ENCODE assay signal across 16 cellular contexts in genomic region chr18:7815797-7816196, GRCh38.
DNase-seq lines count a peak whose midpoint lies in the region; ATAC-seq and TF ChIP-seq lines count a peak whose summit lies in the region.
"Had no signal": no experiment of that assay in that cellular context is flagged by ENCODE, and none has a peak within 500 bp of the region (broad histone marks: within the 10 kb centered on the region; RNA-seq: fewer than 3 reads in every experiment).

No MANE protein-coding gene starts in this region.

- no peak for TF ChIP-seq POLR2A in gastrocnemius medialis (IDR thresholded peaks at IDR 0.05)

- H3K4me3 ChIP-seq in right atrium auricular region (no peak overlapping the region), left ventricle myocardium inferior (no peak overlapping the region), gastrocnemius medialis (no peak overlapping the region)
- H3K4me3 ChIP-seq: BLaER1 had no signal

- H3K4me1 ChIP-seq in right atrium auricular region (peaks cover 0 to 43% of the 10 kb centered on the region in 2 donors), left ventricle myocardium inferior (peaks cover 70% of the 10 kb centered on the region), gastrocnemius medialis (peaks cover 35 to 41% of the 10 kb centered on the region in 2 donors)

- in situ Hi-C loops in gastrocnemius medialis (cut with MboI; ENCODE audit: low sequenced_read_pairs in 4 of 4): no loop called here

- H3K4me3 Mint-ChIP-seq in activated CD4-positive, alpha-beta T cell treated with anti-CD3 and anti-CD28 coated beads, Interleukin-2, amount 10 ng/mL, durations not matched to agents 24 days and 14 days: no peak overlapping the region
- H3K4me3 Mint-ChIP-seq: CD14-positive monocyte; CD4-positive, alpha-beta memory T cell; H9 had no signal

- no peak for DNase-seq in Right ventricle myocardium superior
- DNase-seq in right atrium auricular region (ENCODE audit: low spot score): no peak
- DNase-seq in left ventricle myocardium inferior: no peak
- DNase-seq in gastrocnemius medialis: no peak
- no peak for DNase-seq in EL
- no peak for DNase-seq in activated CD4-positive, alpha-beta T cell treated with anti-CD3 and anti-CD28 coated beads, Interleukin-2, amount 10 ng/mL, durations not matched to agents 24 days and 14 days
- DNase-seq in activated naive CD4-positive, alpha-beta T cell treated with Interleukin-2 at 50 U/mL for 16 hours: no peak
- DNase-seq: 8988T; CD4-positive, alpha-beta memory T cell; DMS153; DMS79; GF-D8; GOT3; H9 had no signal

- H3K27ac ChIP-seq in right atrium auricular region (peak overlapping the region in 1 of 2 donors; percentile 54), left ventricle myocardium inferior (replicated peaks) (peak overlapping the region; percentile 45), gastrocnemius medialis (peak overlapping the region in 3 of 4 donors; percentile 4 to 75 (median 42))
- H3K27ac ChIP-seq: BLaER1 had no signal

- intact Hi-C loops in Right ventricle myocardium superior (cut with DNase I): no loop called here
- intact Hi-C loops in left ventricle myocardium inferior (cut with micrococcal nuclease): no loop called here
- intact Hi-C loops in gastrocnemius medialis (cut with DNase I; ENCODE audit: low total_unique reads): no loop called here
- intact Hi-C loops in activated CD4-positive, alpha-beta T cell treated with anti-CD3 and anti-CD28 coated beads, Interleukin-2, amount 10 ng/mL, durations not matched to agents 24 days and 14 days (cut with micrococcal nuclease): no loop called here

- no peaks in the 10 kb centered on the region for H3K36me3 Mint-ChIP-seq in activated CD4-positive, alpha-beta T cell treated with anti-CD3 and anti-CD28 coated beads, Interleukin-2, amount 10 ng/mL, durations not matched to agents 24 days and 14 days (ENCODE audit: low read depth)
- H3K36me3 Mint-ChIP-seq: CD14-positive monocyte; CD4-positive, alpha-beta memory T cell had no signal

- TF ChIP-seq CTCF in right atrium auricular region (IDR thresholded peaks at IDR 0.05): no peak
- no peak for TF ChIP-seq CTCF in left ventricle myocardium inferior (IDR thresholded peaks at IDR 0.05; ENCODE audit: borderline replicate concordance)
- TF ChIP-seq CTCF in gastrocnemius medialis (IDR thresholded peaks at IDR 0.05 in 4 of 5, conservative IDR thresholded peaks at IDR 0.05 in 1 of 5): no peak

- H3K27ac Mint-ChIP-seq in activated CD4-positive, alpha-beta T cell treated with anti-CD3 and anti-CD28 coated beads, Interleukin-2, amount 10 ng/mL, durations not matched to agents 24 days and 14 days: no peak overlapping the region
- H3K27ac Mint-ChIP-seq: CD14-positive monocyte; CD4-positive, alpha-beta memory T cell; H9 had no signal

- peaks cover 3 to 17% of the 10 kb centered on the region in 2 donors for H3K9me3 ChIP-seq in right atrium auricular region
- peaks cover 27% of the 10 kb centered on the region for H3K9me3 ChIP-seq in left ventricle myocardium inferior (replicated peaks)
- peaks cover 0 to 8% (median 5%) of the 10 kb centered on the region in 3 donors for H3K9me3 ChIP-seq in gastrocnemius medialis

- ATAC-seq in Right ventricle myocardium superior (ENCODE audit: poor library complexity) (peak; percentile 45), gastrocnemius medialis (peak; percentile 42 to 79)

- no peaks in the 10 kb centered on the region for H3K27me3 ChIP-seq in right atrium auricular region
- no peaks in the 10 kb centered on the region for H3K27me3 ChIP-seq in left ventricle myocardium inferior (ENCODE audit: low read depth)
- H3K27me3 ChIP-seq in gastrocnemius medialis: no peaks in the 10 kb centered on the region
- H3K27me3 ChIP-seq: BLaER1 had no signal

- peaks cover 11% of the 10 kb centered on the region for H3K9me3 Mint-ChIP-seq in activated CD4-positive, alpha-beta T cell treated with anti-CD3 and anti-CD28 coated beads, Interleukin-2, amount 10 ng/mL, durations not matched to agents 24 days and 14 days

- no peaks in the 10 kb centered on the region for H3K27me3 Mint-ChIP-seq in activated CD4-positive, alpha-beta T cell treated with anti-CD3 and anti-CD28 coated beads, Interleukin-2, amount 10 ng/mL, durations not matched to agents 24 days and 14 days
- H3K27me3 Mint-ChIP-seq: CD4-positive, alpha-beta memory T cell had no signal

- H3K36me3 ChIP-seq in right atrium auricular region (no peaks in the 10 kb centered on the region), left ventricle myocardium inferior (peaks cover 8% of the 10 kb centered on the region), gastrocnemius medialis (no peaks in the 10 kb centered on the region)
- H3K36me3 ChIP-seq: BLaER1 had no signal

- no peaks in the 10 kb centered on the region for H3K4me1 Mint-ChIP-seq in activated CD4-positive, alpha-beta T cell treated with anti-CD3 and anti-CD28 coated beads, Interleukin-2, amount 10 ng/mL, durations not matched to agents 24 days and 14 days
- H3K4me1 Mint-ChIP-seq: CD14-positive monocyte; CD4-positive, alpha-beta memory T cell; H9 had no signal
